8 cellular contexts compared by ENCODE assay signal in the genomic region with DNA sequence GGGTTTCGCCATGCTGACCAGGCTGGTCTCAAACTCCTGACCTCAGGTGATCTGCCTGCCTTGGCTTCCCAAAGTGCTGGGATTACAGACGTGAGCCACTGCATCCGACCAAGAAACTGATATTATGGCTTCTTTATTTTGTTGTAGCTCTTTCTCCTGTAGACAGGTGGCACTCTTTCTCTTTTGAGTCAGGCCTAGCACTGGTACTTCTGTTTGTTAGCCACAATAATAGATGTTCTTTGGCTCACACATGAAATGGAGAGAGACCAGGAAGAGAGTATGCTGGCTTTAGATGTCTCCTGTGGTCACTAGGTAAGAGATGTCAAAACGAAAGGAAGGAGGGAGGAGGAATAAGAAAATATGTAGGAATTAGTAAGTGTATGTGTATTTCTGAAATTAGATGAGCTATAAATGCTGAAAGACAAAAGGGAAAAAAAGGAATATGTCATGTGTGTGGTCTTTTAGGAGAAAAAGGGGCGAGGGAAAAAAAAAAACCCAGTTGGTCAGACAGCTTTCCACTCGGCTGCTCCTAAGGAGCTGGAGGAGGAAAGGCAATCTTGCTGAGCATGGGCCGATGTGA.
A peak's percentile ranks its signal among the peaks of the same experiment; 100 is the strongest.
DNase-seq lines count a peak whose midpoint lies in the region; ATAC-seq and TF ChIP-seq lines count a peak whose summit lies in the region.

No MANE protein-coding gene starts in this region.

- no peaks in the 10 kb centered on the region for H3K27me3 Mint-ChIP-seq in activated CD4-positive, alpha-beta T cell treated with anti-CD3 and anti-CD28 coated beads, Interleukin-2, amount 10 ng/mL, durations not matched to agents 24 days and 14 days

- H3K9me3 Mint-ChIP-seq in activated CD4-positive, alpha-beta T cell treated with anti-CD3 and anti-CD28 coated beads, Interleukin-2, amount 10 ng/mL, durations not matched to agents 24 days and 14 days, result no peaks in the 10 kb centered on the region
- no peaks in the 10 kb centered on the region for H3K9me3 Mint-ChIP-seq in stimulated activated effector memory CD8-positive, alpha-beta T cell treated with anti-CD3 and anti-CD28 coated beads, Interleukin-12 subunit alpha, Interleukin-12 subunit beta, amount 100 ng/mL, for 72 hours

- peak; percentile 73 for DNase-seq in activated CD4-positive, alpha-beta T cell treated with anti-CD3 and anti-CD28 coated beads, Interleukin-2, amount 10 ng/mL, durations not matched to agents 24 days and 14 days
- DNase-seq in activated CD4-positive, alpha-beta T cell treated with anti-CD3 and anti-CD28 coated beads, Interleukin-2, amount 50 U/mL, for 48 hours, result no peak
- DNase-seq in NCI-H146 (lab: John Stamatoyannopoulos, UW), result peak; percentile 38
- no peak for DNase-seq in WERI-Rb-1
- no peak for DNase-seq in left cardiac atrium
- no peak for DNase-seq in stimulated activated effector memory CD8-positive, alpha-beta T cell treated with anti-CD3 and anti-CD28 coated beads, Interleukin-12 subunit alpha, Interleukin-12 subunit beta, amount 100 ng/mL, for 72 hours (ENCODE audit: low spot score in 2 of 2)
- no peak for DNase-seq in activated CD4-positive, CD25-positive, alpha-beta regulatory T cell treated with anti-CD3 and anti-CD28 coated beads, Interleukin-2, amount 50 U/mL, for 72 hours

- H3K4me3 ChIP-seq in WERI-Rb-1 (ENCODE audit: low read depth, low read length), result no peak overlapping the region

- H3K27ac ChIP-seq in WERI-Rb-1, result no peak overlapping the region

- H3K9me3 ChIP-seq in WERI-Rb-1 (ENCODE audit: severe bottlenecking), result no peaks in the 10 kb centered on the region

- H3K4me1 Mint-ChIP-seq in activated CD4-positive, alpha-beta T cell treated with anti-CD3 and anti-CD28 coated beads, Interleukin-2, amount 10 ng/mL, durations not matched to agents 24 days and 14 days, result no peaks in the 10 kb centered on the region
- H3K4me1 Mint-ChIP-seq in stimulated activated effector memory CD8-positive, alpha-beta T cell treated with anti-CD3 and anti-CD28 coated beads, Interleukin-12 subunit alpha, Interleukin-12 subunit beta, amount 100 ng/mL, for 72 hours, result no peaks in the 10 kb centered on the region

- intact Hi-C loops in activated CD4-positive, alpha-beta T cell treated with anti-CD3 and anti-CD28 coated beads, Interleukin-2, amount 10 ng/mL, durations not matched to agents 24 days and 14 days (cut with micrococcal nuclease), result loop anchor here (1.0 to 2.0 kb wide), 2 partner anchors 19 to 400 kb away; no protein-coding TSS in a partner anchor
- intact Hi-C loops in left cardiac atrium (cut with DNase I), result loop anchor here in 1 of 2 donors (5.0 kb wide), 1 partner anchor 400 kb away; no protein-coding TSS in a partner anchor

- peaks cover 66% of the 10 kb centered on the region for H3K36me3 ChIP-seq in WERI-Rb-1

- no peak overlapping the region for H3K27ac Mint-ChIP-seq in activated CD4-positive, alpha-beta T cell treated with anti-CD3 and anti-CD28 coated beads, Interleukin-2, amount 10 ng/mL, durations not matched to agents 24 days and 14 days
- no peak overlapping the region for H3K27ac Mint-ChIP-seq in stimulated activated effector memory CD8-positive, alpha-beta T cell treated with anti-CD3 and anti-CD28 coated beads, Interleukin-12 subunit alpha, Interleukin-12 subunit beta, amount 100 ng/mL, for 72 hours

- peaks cover 25% of the 10 kb centered on the region for H3K36me3 Mint-ChIP-seq in activated CD4-positive, alpha-beta T cell treated with anti-CD3 and anti-CD28 coated beads, Interleukin-2, amount 10 ng/mL, durations not matched to agents 24 days and 14 days (ENCODE audit: low read depth)
- peaks cover 20% of the 10 kb centered on the region for H3K36me3 Mint-ChIP-seq in stimulated activated effector memory CD8-positive, alpha-beta T cell treated with anti-CD3 and anti-CD28 coated beads, Interleukin-12 subunit alpha, Interleukin-12 subunit beta, amount 100 ng/mL, for 72 hours

- H3K4me3 Mint-ChIP-seq in activated CD4-positive, alpha-beta T cell treated with anti-CD3 and anti-CD28 coated beads, Interleukin-2, amount 10 ng/mL, durations not matched to agents 24 days and 14 days, result no peak overlapping the region
- H3K4me3 Mint-ChIP-seq in stimulated activated effector memory CD8-positive, alpha-beta T cell treated with anti-CD3 and anti-CD28 coated beads, Interleukin-12 subunit alpha, Interleukin-12 subunit beta, amount 100 ng/mL, for 72 hours, result no peak overlapping the region

- peak; percentile 49 for TF ChIP-seq CTCF in WERI-Rb-1 (IDR thresholded peaks at IDR 0.05; ENCODE audit: low read depth, low read length)

- H3K27me3 ChIP-seq in WERI-Rb-1 (ENCODE audit: insufficient read depth, low read depth, severe bottlenecking), result no peaks in the 10 kb centered on the region

- ATAC-seq in left cardiac atrium (peak; percentile 44 to 49), HG03095 (IDR thresholded peaks at IDR 0.05; ENCODE audit: unreplicated experiment) (no peak)
- peak; percentile 61 for ATAC-seq in stimulated activated effector memory CD8-positive, alpha-beta T cell treated with anti-CD3 and anti-CD28 coated beads, Interleukin-12 subunit alpha, Interleukin-12 subunit beta, amount 100 ng/mL, for 72 hours

Comparison
In these comparisons a context has a peak if more than half of its experiments do, and no peak if none do; other contexts are left out.
1. DNase-seq: peak in activated CD4-positive, alpha-beta T cell treated with anti-CD3 and anti-CD28 coated beads, Interleukin-2, amount 10 ng/mL, durations not matched to agents 24 days and 14 days (single experiment) and NCI-H146 (single experiment); none in activated CD4-positive, alpha-beta T cell treated with anti-CD3 and anti-CD28 coated beads, Interleukin-2, amount 50 U/mL, for 48 hours (0 of 2), WERI-Rb-1 (single experiment), left cardiac atrium (single experiment), stimulated activated effector memory CD8-positive, alpha-beta T cell treated with anti-CD3 and anti-CD28 coated beads, Interleukin-12 subunit alpha, Interleukin-12 subunit beta, amount 100 ng/mL, for 72 hours (0 of 2) and activated CD4-positive, CD25-positive, alpha-beta regulatory T cell treated with anti-CD3 and anti-CD28 coated beads, Interleukin-2, amount 50 U/mL, for 72 hours (single experiment).